Comparison of ENCODE assay signal across 8 cellular contexts in genomic region chr11:8080674-8081590, GRCh38. TPM values are rescaled to one million over a fixed set of nuclear protein-coding genes. Genes with fewer than 3 reads are reported as not detected.
DNase-seq lines count a peak whose midpoint lies in the region; ATAC-seq and TF ChIP-seq lines count a peak whose summit lies in the region.

A gene with protein sequence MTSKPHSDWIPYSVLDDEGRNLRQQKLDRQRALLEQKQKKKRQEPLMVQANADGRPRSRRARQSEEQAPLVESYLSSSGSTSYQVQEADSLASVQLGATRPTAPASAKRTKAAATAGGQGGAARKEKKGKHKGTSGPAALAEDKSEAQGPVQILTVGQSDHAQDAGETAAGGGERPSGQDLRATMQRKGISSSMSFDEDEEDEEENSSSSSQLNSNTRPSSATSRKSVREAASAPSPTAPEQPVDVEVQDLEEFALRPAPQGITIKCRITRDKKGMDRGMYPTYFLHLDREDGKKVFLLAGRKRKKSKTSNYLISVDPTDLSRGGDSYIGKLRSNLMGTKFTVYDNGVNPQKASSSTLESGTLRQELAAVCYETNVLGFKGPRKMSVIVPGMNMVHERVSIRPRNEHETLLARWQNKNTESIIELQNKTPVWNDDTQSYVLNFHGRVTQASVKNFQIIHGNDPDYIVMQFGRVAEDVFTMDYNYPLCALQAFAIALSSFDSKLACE (plus strand): TSS chr11:8081211. CDS start chr11:8081511, 300 bp downstream.

- H3K27ac ChIP-seq in HEK293 (ENCODE audit: extremely low read depth, low read depth, low read length) (peak within 1 kb of the TSS; percentile 42; the same call in 1 of the 2 replicates), right cardiac atrium (ENCODE audit: low read length) (no peak within 1 kb of the TSS)

- intact Hi-C loops in right cardiac atrium (cut with DNase I), result loop anchor here in 1 of 4 donors (5.0 kb wide), 1 partner anchor 64 kb away; no protein-coding TSS in a partner anchor

- TF ChIP-seq CTCF in AG04449 (IDR thresholded peaks at IDR 0.05; ENCODE audit: insufficient read depth, low read length, missing control alignments) (no peak), HEK293 (tag by site-specific recombination; IDR thresholded peaks at IDR 0.05) (peak; percentile 39; the same call in 1 of the 2 replicates)

- H3K4me3 ChIP-seq in AG04449 (ENCODE audit: low read depth, low read length) (peak within 1 kb of the TSS; percentile 67), HEK293 (ENCODE audit: low read depth, low read length) (peak within 1 kb of the TSS; percentile 59), adipocyte (ENCODE audit: low read length) (peak within 1 kb of the TSS; percentile 83), right cardiac atrium (ENCODE audit: low read length) (peak within 1 kb of the TSS; percentile 64)

- DNase-seq in AG04449 (ENCODE audit: low read depth, low spot score) (no peak), adipocyte (ENCODE audit: low read depth) (peak; percentile 71), right cardiac atrium (peak; percentile 54 to 76 (median 71)), retina (peak; percentile 63), activated gamma-delta T cell treated with Interleukin-2 at 50 U/mL for 16 hours (no peak)

- POLR2A ChIA-PET in AG04449 (lab: Yijun Ruan, JAX), result interaction anchor here (1.1 kb wide), 1 partner anchor 18 kb away, joined by 4 read pairs; no protein-coding TSS in a partner anchor
- POLR2A ChIA-PET in HEK293 (lab: Yijun Ruan, JAX), result interaction anchor here (0.5 to 1.1 kb wide), 4 partner anchors 11 to 796 kb away, joined by 3 to 4 read pairs (median 3); no protein-coding TSS in a partner anchor

- H3K4me1 ChIP-seq in HEK293 (ENCODE audit: control insufficient read depth, insufficient read depth, low read length), result peaks cover 6% of the 10 kb centered on the region; the same call in 1 of the 2 replicates
- H3K4me1 ChIP-seq in adipocyte (ENCODE audit: control insufficient read depth, insufficient read depth, low read length), result peaks cover 32% of the 10 kb centered on the region
- peaks cover 18% of the 10 kb centered on the region for H3K4me1 ChIP-seq in right cardiac atrium (ENCODE audit: control insufficient read depth, insufficient read depth, low read length)

- no peaks in the 10 kb centered on the region for H3K27me3 ChIP-seq in adipocyte (replicated peaks; ENCODE audit: control insufficient read depth, insufficient read depth, low read length)
- no peaks in the 10 kb centered on the region for H3K27me3 ChIP-seq in right cardiac atrium (ENCODE audit: control insufficient read depth, insufficient read depth)

- ATAC-seq in right cardiac atrium (peak; percentile 56 to 69), GM21515 (IDR thresholded peaks at IDR 0.05; ENCODE audit: unreplicated experiment) (no peak), GM18517 (IDR thresholded peaks at IDR 0.05; ENCODE audit: unreplicated experiment) (no peak)

- under 1% methylated on average over 102 of the region's 104 CpGs for WGBS in right cardiac atrium

- H3K9me3 ChIP-seq in HEK293 (ENCODE audit: control insufficient read depth, insufficient read depth, low read depth, low read length) (no peaks in the 10 kb centered on the region), adipocyte (ENCODE audit: control insufficient read depth, low read length) (no peaks in the 10 kb centered on the region), right cardiac atrium (ENCODE audit: control insufficient read depth, low read length) (no peaks in the 10 kb centered on the region)

- H3K36me3 ChIP-seq in HEK293 (ENCODE audit: control insufficient read depth in 2 of 2, insufficient read depth in 1 of 2, low read length in 2 of 2) (peaks cover 0 to 4% of the 10 kb centered on the region in 2 experiments; a peak in 1 of 3 replicates), adipocyte (ENCODE audit: control insufficient read depth, insufficient read depth, low read length, severe bottlenecking) (no peaks in the 10 kb centered on the region)

- CTCF ChIA-PET in AG04449 (lab: Yijun Ruan, JAX) (interaction anchor here (1.0 to 19.4 kb wide), 7 partner anchors 10 to 75 kb away, joined by 3 to 445 read pairs (median 8); no protein-coding TSS in a partner anchor), HEK293 (lab: Yijun Ruan, JAX) (interaction anchor here (0.7 to 2.8 kb wide), 8 partner anchors 10 to 95 kb away, joined by 3 to 18 read pairs (median 5); no protein-coding TSS in a partner anchor)

- H3K9ac ChIP-seq in adipocyte (ENCODE audit: low read length), result peak within 1 kb of the TSS; percentile 81

TF ChIP-seq in HEK293, 187 proteins besides CTCF, POLR2A, EP300 and RAD21 (continues in another document):
- TF ChIP-seq ZNF174 (tag by site-specific recombination; IDR thresholded peaks at IDR 0.05), result no peak
- peak; percentile 51; the same call in 1 of the 2 replicates for TF ChIP-seq SP2 (tag by site-specific recombination; IDR thresholded peaks at IDR 0.05)
- TF ChIP-seq KLF17 (tag by site-specific recombination; IDR thresholded peaks at IDR 0.05), result peak; percentile 46; the same call in 1 of the 2 replicates
- TF ChIP-seq ZBTB17 (tag by site-specific recombination; IDR thresholded peaks at IDR 0.05), result peak; percentile 79
- no peak for TF ChIP-seq ZNF785 (tag by site-specific recombination; IDR thresholded peaks at IDR 0.05)
- no peak for TF ChIP-seq ZNF701 (tag by site-specific recombination; IDR thresholded peaks at IDR 0.05)
- no peak for TF ChIP-seq ZNF248 (tag by site-specific recombination; IDR thresholded peaks at IDR 0.05)
- TF ChIP-seq, protein P1, sequence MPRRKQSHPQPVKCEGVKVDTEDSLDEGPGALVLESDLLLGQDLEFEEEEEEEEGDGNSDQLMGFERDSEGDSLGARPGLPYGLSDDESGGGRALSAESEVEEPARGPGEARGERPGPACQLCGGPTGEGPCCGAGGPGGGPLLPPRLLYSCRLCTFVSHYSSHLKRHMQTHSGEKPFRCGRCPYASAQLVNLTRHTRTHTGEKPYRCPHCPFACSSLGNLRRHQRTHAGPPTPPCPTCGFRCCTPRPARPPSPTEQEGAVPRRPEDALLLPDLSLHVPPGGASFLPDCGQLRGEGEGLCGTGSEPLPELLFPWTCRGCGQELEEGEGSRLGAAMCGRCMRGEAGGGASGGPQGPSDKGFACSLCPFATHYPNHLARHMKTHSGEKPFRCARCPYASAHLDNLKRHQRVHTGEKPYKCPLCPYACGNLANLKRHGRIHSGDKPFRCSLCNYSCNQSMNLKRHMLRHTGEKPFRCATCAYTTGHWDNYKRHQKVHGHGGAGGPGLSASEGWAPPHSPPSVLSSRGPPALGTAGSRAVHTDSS (tag by site-specific recombination; IDR thresholded peaks at IDR 0.05), result no peak
- TF ChIP-seq SETDB1 (IDR thresholded peaks at IDR 0.05; ENCODE audit: insufficient read length, low read length), result no peak
- TF ChIP-seq TSHZ1 (tag by site-specific recombination; IDR thresholded peaks at IDR 0.05; ENCODE audit: borderline replicate concordance), result no peak
- TF ChIP-seq, protein P2, sequence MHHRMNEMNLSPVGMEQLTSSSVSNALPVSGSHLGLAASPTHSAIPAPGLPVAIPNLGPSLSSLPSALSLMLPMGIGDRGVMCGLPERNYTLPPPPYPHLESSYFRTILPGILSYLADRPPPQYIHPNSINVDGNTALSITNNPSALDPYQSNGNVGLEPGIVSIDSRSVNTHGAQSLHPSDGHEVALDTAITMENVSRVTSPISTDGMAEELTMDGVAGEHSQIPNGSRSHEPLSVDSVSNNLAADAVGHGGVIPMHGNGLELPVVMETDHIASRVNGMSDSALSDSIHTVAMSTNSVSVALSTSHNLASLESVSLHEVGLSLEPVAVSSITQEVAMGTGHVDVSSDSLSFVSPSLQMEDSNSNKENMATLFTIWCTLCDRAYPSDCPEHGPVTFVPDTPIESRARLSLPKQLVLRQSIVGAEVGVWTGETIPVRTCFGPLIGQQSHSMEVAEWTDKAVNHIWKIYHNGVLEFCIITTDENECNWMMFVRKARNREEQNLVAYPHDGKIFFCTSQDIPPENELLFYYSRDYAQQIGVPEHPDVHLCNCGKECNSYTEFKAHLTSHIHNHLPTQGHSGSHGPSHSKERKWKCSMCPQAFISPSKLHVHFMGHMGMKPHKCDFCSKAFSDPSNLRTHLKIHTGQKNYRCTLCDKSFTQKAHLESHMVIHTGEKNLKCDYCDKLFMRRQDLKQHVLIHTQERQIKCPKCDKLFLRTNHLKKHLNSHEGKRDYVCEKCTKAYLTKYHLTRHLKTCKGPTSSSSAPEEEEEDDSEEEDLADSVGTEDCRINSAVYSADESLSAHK (tag by site-specific recombination; IDR thresholded peaks at IDR 0.05), result no peak
- no peak for TF ChIP-seq KLF7 (tag by site-specific recombination; IDR thresholded peaks at IDR 0.05; ENCODE audit: borderline replicate concordance)

RNA-seq across cellular contexts. Expression of the gene that starts here (rescaled TPM):
- 10 to 100 TPM; 24.8 to 31.2 (median 28.0) TPM for total RNA-seq in right cardiac atrium
- polyA plus RNA-seq in right cardiac atrium, result 10.0 TPM

Comparison
In these comparisons a context has a peak if more than half of its experiments do, and no peak if none do; other contexts are left out.
1. DNase-seq: peak in adipocyte (single experiment), right cardiac atrium (3 of 3) and retina (single experiment); none in AG04449 (single experiment) and activated gamma-delta T cell treated with Interleukin-2 at 50 U/mL for 16 hours (single experiment).
2. ATAC-seq: peak in right cardiac atrium (2 of 2); none in GM21515 (single experiment) and GM18517 (single experiment).
3. Peak in every context shown above with its lines, with median percentiles within 50 percentile points of each other: H3K4me3 ChIP-seq.